12 cellular contexts compared by ENCODE assay signal in the genomic region with DNA sequence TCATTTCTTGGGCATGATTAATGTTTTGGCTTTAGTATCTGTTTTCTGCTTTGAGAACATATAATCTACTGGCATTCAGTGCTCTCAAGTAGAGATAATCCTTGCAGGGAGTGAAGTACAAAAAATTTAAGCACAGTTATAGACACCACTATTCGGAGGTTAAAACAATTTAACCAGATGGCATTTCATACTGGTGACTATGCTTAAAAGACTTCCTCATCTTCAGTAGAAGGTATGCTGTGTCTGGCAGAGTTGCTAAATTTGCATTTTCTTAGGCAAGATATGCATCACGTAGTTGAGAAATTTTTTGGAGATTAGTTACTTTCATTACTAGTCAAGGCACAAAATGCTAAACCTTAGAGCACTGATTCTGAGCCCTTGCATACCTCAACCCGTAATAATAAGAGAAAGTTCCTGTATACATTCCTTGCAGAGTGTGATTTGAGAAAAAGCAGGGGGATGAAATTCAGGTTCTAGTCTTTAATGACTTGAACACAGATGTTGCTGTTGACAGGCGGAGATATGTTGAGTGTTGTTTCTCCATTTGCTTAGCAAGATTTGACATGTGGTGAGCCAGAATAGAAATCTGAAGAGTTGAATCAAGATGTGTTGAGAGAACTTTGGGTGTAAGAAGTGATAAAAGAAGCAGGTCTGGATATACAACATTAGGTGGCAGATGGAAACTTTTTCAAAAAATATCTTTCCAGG.
DNase-seq lines count a peak whose midpoint lies in the region; ATAC-seq lines count a peak whose summit lies in the region.
"Had no signal": no experiment of that assay in that cellular context is flagged by ENCODE, and none has a peak within 500 bp of the region (broad histone marks: within the 10 kb centered on the region; RNA-seq: fewer than 3 reads in every experiment).

No MANE protein-coding gene starts in this region.

- no peak overlapping the region for H3K27ac Mint-ChIP-seq in activated naive CD8-positive, alpha-beta T cell treated with anti-CD3 and anti-CD28 coated beads for 36 hours
- H3K27ac Mint-ChIP-seq in activated T-helper 17 cell treated with anti-CD3 and anti-CD28 coated beads, Interleukin-2, amount 50 U/mL, for 72 hours, result no peak overlapping the region
- H3K27ac Mint-ChIP-seq: nephron had no signal

- no peak overlapping the region for H3K4me3 Mint-ChIP-seq in activated naive CD8-positive, alpha-beta T cell treated with anti-CD3 and anti-CD28 coated beads for 36 hours
- no peak overlapping the region for H3K4me3 Mint-ChIP-seq in activated T-helper 17 cell treated with anti-CD3 and anti-CD28 coated beads, Interleukin-2, amount 50 U/mL, for 72 hours
- H3K4me3 Mint-ChIP-seq: nephron had no signal

- H3K9me3 Mint-ChIP-seq in activated naive CD8-positive, alpha-beta T cell treated with anti-CD3 and anti-CD28 coated beads for 36 hours, result peaks cover 2% of the 10 kb centered on the region
- H3K9me3 Mint-ChIP-seq in activated T-helper 17 cell treated with anti-CD3 and anti-CD28 coated beads, Interleukin-2, amount 50 U/mL, for 72 hours, result peaks cover 4% of the 10 kb centered on the region

- H3K4me1 Mint-ChIP-seq in activated naive CD8-positive, alpha-beta T cell treated with anti-CD3 and anti-CD28 coated beads for 36 hours, result peaks cover 18% of the 10 kb centered on the region
- H3K4me1 Mint-ChIP-seq in activated T-helper 17 cell treated with anti-CD3 and anti-CD28 coated beads, Interleukin-2, amount 50 U/mL, for 72 hours, result no peaks in the 10 kb centered on the region
- H3K4me1 Mint-ChIP-seq: nephron had no signal

- no peak for ATAC-seq in activated T-helper 17 cell treated with anti-CD3 and anti-CD28 coated beads, Interleukin-2, amount 50 U/mL, for 72 hours (replicated peaks)

- DNase-seq in GM03348 (ENCODE audit: low spot score) (peak; percentile 74), NCI-H460 (ENCODE audit: extremely low read depth, low read depth) (peak; percentile 20), dedifferentiated amniotic fluid mesenchymal stem cell (ENCODE audit: extremely low spot score) (peak; percentile 60), myocyte (ENCODE audit: low read depth) (peak; percentile 15)
- DNase-seq in stimulated activated CD4-positive, alpha-beta T cell treated with anti-CD3 and anti-CD28 coated beads, Interleukin-4, amount 100 ng/mL, for 1 hour, result no peak
- no peak for DNase-seq in activated CD4-positive, alpha-beta T cell treated with anti-CD3 and anti-CD28 coated beads, Interleukin-2, amount 50 U/mL, for 1 hour
- no peak for DNase-seq in activated naive CD8-positive, alpha-beta T cell treated with anti-CD3 and anti-CD28 coated beads for 36 hours
- DNase-seq: activated naive CD4-positive, alpha-beta T cell; DMS153; stimulated activated CD4-positive, alpha-beta T cell treated with anti-CD3 and anti-CD28 coated beads, Interleukin-4, amount 100 ng/mL, for 24 hours had no signal

- H3K27me3 Mint-ChIP-seq in activated naive CD8-positive, alpha-beta T cell treated with anti-CD3 and anti-CD28 coated beads for 36 hours, result no peaks in the 10 kb centered on the region
- H3K27me3 Mint-ChIP-seq in activated T-helper 17 cell treated with anti-CD3 and anti-CD28 coated beads, Interleukin-2, amount 50 U/mL, for 72 hours, result peaks cover 28% of the 10 kb centered on the region

- H3K36me3 Mint-ChIP-seq in activated naive CD8-positive, alpha-beta T cell treated with anti-CD3 and anti-CD28 coated beads for 36 hours, result no peaks in the 10 kb centered on the region
- no peaks in the 10 kb centered on the region for H3K36me3 Mint-ChIP-seq in activated T-helper 17 cell treated with anti-CD3 and anti-CD28 coated beads, Interleukin-2, amount 50 U/mL, for 72 hours (ENCODE audit: low read depth)

Comparison
In these comparisons a context has a peak if more than half of its experiments do, and no peak if none do; other contexts are left out.
1. DNase-seq: peak in GM03348 (single experiment), NCI-H460 (single experiment), dedifferentiated amniotic fluid mesenchymal stem cell (single experiment) and myocyte (single experiment); none in stimulated activated CD4-positive, alpha-beta T cell treated with anti-CD3 and anti-CD28 coated beads, Interleukin-4, amount 100 ng/mL, for 1 hour (single experiment), activated CD4-positive, alpha-beta T cell treated with anti-CD3 and anti-CD28 coated beads, Interleukin-2, amount 50 U/mL, for 1 hour (single experiment) and activated naive CD8-positive, alpha-beta T cell treated with anti-CD3 and anti-CD28 coated beads for 36 hours (single experiment).